ENCODE assay signal across 16 cellular contexts in the genomic region with DNA sequence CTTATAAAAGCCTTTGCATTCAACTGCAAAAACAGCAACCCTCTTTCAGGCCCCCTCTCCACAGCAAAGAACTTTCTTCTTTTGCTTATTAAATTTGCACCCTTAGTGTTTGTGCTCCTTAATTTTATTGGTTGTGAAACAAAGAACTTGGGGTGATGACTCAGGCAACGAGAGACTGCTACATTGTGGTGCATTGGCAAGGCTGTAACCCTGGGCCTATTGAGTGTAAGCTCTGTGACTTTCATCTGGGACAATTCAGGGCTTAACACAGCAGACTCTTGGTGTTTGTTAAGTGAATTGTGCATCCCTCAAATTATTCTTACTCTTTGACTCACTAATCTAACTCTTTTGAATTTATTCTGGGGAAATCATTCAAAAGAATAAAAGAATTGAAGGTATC.
"Had no signal": no experiment of that assay in that cellular context is flagged by ENCODE, and none has a peak within 500 bp of the region (broad histone marks: within the 10 kb centered on the region; RNA-seq: fewer than 3 reads in every experiment).

No MANE protein-coding gene starts in this region.

- H3K4me1 ChIP-seq: ascending aorta, colonic mucosa, heart right ventricle, upper lobe of right lung had no signal

- H3K27me3 ChIP-seq: ascending aorta, colonic mucosa, heart right ventricle, upper lobe of right lung had no signal

- H3K9ac ChIP-seq: SK-N-SH had no signal

- H3K36me3 ChIP-seq: ascending aorta, colonic mucosa, heart right ventricle, upper lobe of right lung had no signal

- H3K9me3 ChIP-seq: colonic mucosa, SK-N-SH, upper lobe of right lung had no signal

- H3K4me3 ChIP-seq: ascending aorta, colonic mucosa, heart right ventricle, lung, upper lobe of right lung had no signal

- ATAC-seq: heart right ventricle; naive thymus-derived CD4-positive, alpha-beta T cell; right cardiac atrium; stimulated activated naive CD8-positive, alpha-beta T cell treated with anti-CD3 and anti-CD28 coated beads, Interleukin-15, Interleukin-2, amounts not matched to agents 100 U/mL and 50 U/mL, for 24 hours; T-cell; upper lobe of right lung had no signal

- H3K4me3 Mint-ChIP-seq: activated naive CD4-positive, alpha-beta T cell treated with anti-CD3 and anti-CD28 coated beads, Interleukin-2, amount 10 ng/mL, durations not matched to agents 7 days and 5 days; naive thymus-derived CD4-positive, alpha-beta T cell; T-cell had no signal

- H3K27ac ChIP-seq: ascending aorta, colonic mucosa, heart right ventricle, upper lobe of right lung had no signal

- H3K27me3 Mint-ChIP-seq: activated naive CD4-positive, alpha-beta T cell treated with anti-CD3 and anti-CD28 coated beads, Interleukin-2, amount 10 ng/mL, durations not matched to agents 7 days and 5 days; T-cell had no signal

- H3K27ac Mint-ChIP-seq: activated naive CD4-positive, alpha-beta T cell treated with anti-CD3 and anti-CD28 coated beads, Interleukin-2, amount 10 ng/mL, durations not matched to agents 7 days and 5 days; activated T-helper 2 cell treated with anti-CD3 and anti-CD28 coated beads, Interferon-gamma antibody, Interleukin-2, Interleukin-4, amounts not matched to agents 10 μg/mL and 5 μg/mL and 100 μg/mL, durations not matched to agents 14 hours and 24 hours and 36 hours; T-cell had no signal

- DNase-seq: activated CD4-positive, CD25-positive, alpha-beta regulatory T cell treated with anti-CD3 and anti-CD28 coated beads, Interleukin-2, amount 50 U/mL, for 72 hours; activated naive CD4-positive, alpha-beta T cell treated with anti-CD3 and anti-CD28 coated beads, Interleukin-2, amount 10 ng/mL, durations not matched to agents 7 days and 5 days; colonic mucosa; heart right ventricle; naive thymus-derived CD4-positive, alpha-beta T cell; right cardiac atrium; SK-N-SH; small intestine; stimulated activated CD4-positive, alpha-beta T cell treated with anti-CD3 and anti-CD28 coated beads, Interleukin-4, amount 100 ng/mL, for 24 hours; stimulated activated naive CD8-positive, alpha-beta T cell treated with anti-CD3 and anti-CD28 coated beads, Interleukin-15, Interleukin-2, amounts not matched to agents 100 U/mL and 50 U/mL, for 24 hours; T-cell; T1000; upper lobe of right lung had no signal

- H3K36me3 Mint-ChIP-seq: T-cell had no signal
